ENCODE assay signal across 8 cellular contexts in the genomic region with DNA sequence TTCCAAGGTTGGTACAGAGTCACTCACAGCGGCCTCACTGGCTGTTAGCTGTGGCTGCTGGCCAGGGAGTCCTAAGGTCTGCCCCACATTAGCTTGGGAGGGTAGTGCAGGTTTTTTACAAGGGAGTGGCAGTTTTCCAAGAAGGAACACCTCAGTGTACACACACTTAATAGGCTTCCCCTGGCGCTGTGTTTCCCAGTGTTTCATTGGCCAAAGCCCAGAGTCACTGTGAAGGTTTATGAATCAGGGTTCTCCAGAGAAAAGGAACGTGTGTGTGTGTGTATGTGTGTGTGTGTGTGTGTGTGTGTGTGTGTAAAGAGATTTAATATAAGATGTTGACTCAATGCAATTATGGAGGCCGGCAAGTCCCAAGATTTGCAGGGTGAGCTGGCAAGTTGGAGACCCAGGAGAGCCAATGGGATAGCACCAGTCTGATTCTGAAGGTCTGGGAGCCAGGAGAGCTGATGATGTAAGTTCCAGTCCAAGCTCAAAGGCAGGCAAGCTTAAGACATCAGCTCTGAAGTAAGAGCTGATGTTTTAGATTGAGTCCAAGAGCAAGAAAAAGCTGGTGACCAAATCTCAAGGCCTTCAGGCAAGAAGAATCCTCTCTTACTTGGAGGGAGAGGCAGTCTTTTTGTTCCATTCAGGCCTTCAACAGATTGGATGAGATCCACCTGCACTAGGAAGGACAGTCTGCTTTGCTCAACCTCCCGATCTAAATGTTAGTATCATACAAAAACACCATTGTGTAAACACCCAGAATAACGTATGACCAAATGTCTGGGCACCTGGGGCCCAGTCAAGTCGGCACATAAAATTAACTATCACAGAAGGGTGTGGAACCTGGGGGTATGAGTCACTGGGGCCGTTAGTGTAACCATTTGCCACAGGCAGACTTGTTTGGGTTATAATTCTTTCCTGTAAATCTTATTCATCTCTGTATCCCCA.
DNase-seq lines count a peak whose midpoint lies in the region; ATAC-seq and TF ChIP-seq lines count a peak whose summit lies in the region.

No MANE protein-coding gene starts in this region.

- peaks cover 53% of the 10 kb centered on the region for H3K4me1 ChIP-seq in PC-3 (ENCODE audit: insufficient read depth, low read length)

- intact Hi-C loops in PC-3 (cut with micrococcal nuclease) = loop anchor here (1.0 to 5.0 kb wide), 7 partner anchors 14 to 237 kb away; a partner anchor contains a TSS

- TF ChIP-seq CTCF in PC-3 (conservative IDR thresholded peaks at IDR 0.05; ENCODE audit: low read depth, low read length) (no peak), nephron progenitor cell (IDR thresholded peaks at IDR 0.05) (no peak), GM20000 (IDR thresholded peaks at IDR 0.05; ENCODE audit: extremely low read depth, missing control alignments) (no peak)

- no peaks in the 10 kb centered on the region for H3K9me3 Mint-ChIP-seq in nephron progenitor cell

- H3K79me2 ChIP-seq in PC-3 (ENCODE audit: low read length) = peaks cover 53% of the 10 kb centered on the region

- peaks cover 9% of the 10 kb centered on the region for H3F3A ChIP-seq in PC-3 (ENCODE audit: low read length, unreplicated experiment)

- POLR2A ChIA-PET in PC-3 (lab: Charles Lee; ENCODE audit: unreplicated experiment) = interaction anchor here (0.6 to 1.5 kb wide), 6 partner anchors 14 to 1080 kb away, joined by 3 to 12 read pairs (median 8); no protein-coding TSS in a partner anchor

- peak overlapping the region; percentile 21 for H3K4me3 ChIP-seq in PC-3 (ENCODE audit: low read length)

- peaks cover 4% of the 10 kb centered on the region for H3K27me3 Mint-ChIP-seq in nephron progenitor cell (ENCODE audit: low read depth, poor library complexity)

- no peaks in the 10 kb centered on the region for H3K9me3 ChIP-seq in PC-3 (ENCODE audit: low read length)

- DNase-seq in DMS153 (lab: John Stamatoyannopoulos, UW) (peak; percentile 73), PC-3 (peak; percentile 100), astrocyte of the hippocampus (ENCODE audit: low read depth, low spot score) (peak; percentile 73), nephron progenitor cell (no peak), NCI-H2171 (lab: John Stamatoyannopoulos, UW) (no peak), substantia nigra (lab: John Stamatoyannopoulos, UW) (no peak), ureter (ENCODE audit: low spot score) (no peak), GM20000 (ENCODE audit: low spot score) (no peak)

- H3K4me1 Mint-ChIP-seq in nephron progenitor cell = peaks cover 1% of the 10 kb centered on the region

- CTCF ChIA-PET in PC-3 (lab: Charles Lee) = interaction anchor here (0.5 to 1.0 kb wide), 4 partner anchors 14 to 182 kb away, joined by 3 to 6 read pairs (median 3); no protein-coding TSS in a partner anchor

- peak overlapping the region; percentile 96 for H3K27ac ChIP-seq in PC-3 (ENCODE audit: low read length)
- H3K27ac ChIP-seq in substantia nigra (ENCODE audit: low read depth, low read length, poor library complexity, severe bottlenecking) = no peak overlapping the region

- no peaks in the 10 kb centered on the region for H3K36me3 Mint-ChIP-seq in nephron progenitor cell (ENCODE audit: low read depth)

- peak overlapping the region; percentile 73 for H3K4me2 ChIP-seq in PC-3 (ENCODE audit: low read length)

- H3K27ac Mint-ChIP-seq in nephron progenitor cell = peak overlapping the region; percentile 75

- H4K20me1 ChIP-seq in PC-3 (ENCODE audit: low read length) = no peaks in the 10 kb centered on the region

- BruUV-seq in PC-3 (replicated peaks; lab: Mats Ljungman, UMichigan) = TSS peak; percentile 36

- ATAC-seq in PC-3 = peak; percentile 85

- H3K27me3 ChIP-seq in PC-3 (ENCODE audit: low read length) = no peaks in the 10 kb centered on the region

- no peak overlapping the region for H3K4me3 Mint-ChIP-seq in nephron progenitor cell

- no peaks in the 10 kb centered on the region for H3K36me3 ChIP-seq in PC-3 (ENCODE audit: low read depth, low read length)

- H3K9me2 ChIP-seq in PC-3 (replicated peaks; ENCODE audit: low read length) = no peaks in the 10 kb centered on the region

- peak overlapping the region; percentile 79 for H3K9ac ChIP-seq in PC-3 (ENCODE audit: low read length)

- peak overlapping the region; percentile 20 for H2AFZ ChIP-seq in PC-3 (ENCODE audit: low read length)

Comparison
In these comparisons a context has a peak if more than half of its experiments do, and no peak if none do; other contexts are left out.
1. DNase-seq: peak in DMS153 (single experiment), PC-3 (single experiment) and astrocyte of the hippocampus (single experiment); none in nephron progenitor cell (single experiment), NCI-H2171 (single experiment), substantia nigra (0 of 49), ureter (single experiment) and GM20000 (single experiment).